In genomic region chr19:18612051-18612771, GRCh38 we compare ENCODE assay signal across 8 cellular contexts. TPM values are rescaled to one million over a fixed set of nuclear protein-coding genes. Genes with fewer than 3 reads are reported as not detected.
A peak's percentile ranks its signal among the peaks of the same experiment; 100 is the strongest.
DNase-seq lines count a peak whose midpoint lies in the region; ATAC-seq and TF ChIP-seq lines count a peak whose summit lies in the region.

No MANE protein-coding gene starts in this region.

- peak overlapping the region; percentile 23 for H2AK9ac ChIP-seq in IMR-90 (replicated peaks; ENCODE audit: low read depth, low read length, poor library complexity)

- TF ChIP-seq CTCF in CD4-positive, alpha-beta T cell (IDR thresholded peaks at IDR 0.05), result no peak
- TF ChIP-seq CTCF in IMR-90 (conservative IDR thresholded peaks at IDR 0.05; ENCODE audit: low read depth, low read length), result no peak

- no peak for TF ChIP-seq POLR2A in IMR-90 (IDR thresholded peaks at IDR 0.05; ENCODE audit: low read depth, low read length)

- H3K27me3 Mint-ChIP-seq in CD4-positive, alpha-beta T cell, result peaks cover 91% of the 10 kb centered on the region

- no peak overlapping the region for H3K14ac ChIP-seq in IMR-90 (replicated peaks; ENCODE audit: low read depth, low read length)

- H2BK15ac ChIP-seq in IMR-90 (ENCODE audit: low read depth, low read length), result no peak overlapping the region

- peaks cover 84% of the 10 kb centered on the region for H3K27me3 ChIP-seq in CD4-positive, alpha-beta T cell (ENCODE audit: control insufficient read depth, insufficient read depth, low read length)
- H3K27me3 ChIP-seq in IMR-90 (ENCODE audit: control insufficient read depth, insufficient read depth, low read length) (peaks cover 65% of the 10 kb centered on the region), neuron (ENCODE audit: insufficient read depth, low read length) (peaks cover 74% of the 10 kb centered on the region)

- POLR2A ChIA-PET in CD4-positive, alpha-beta T cell (lab: Charles Lee), result interaction anchor here (0.7 to 1.8 kb wide), 3 partner anchors 23 to 219 kb away, joined by 3 to 9 read pairs (median 3); partner anchors contain the start of genes REX1BD and UBA52
- POLR2A ChIA-PET in IMR-90 (lab: Charles Lee; ENCODE audit: unreplicated experiment), result no interaction called here

- no peak overlapping the region for H2BK120ac ChIP-seq in IMR-90 (ENCODE audit: low read depth, low read length)

- H4K91ac ChIP-seq in IMR-90 (ENCODE audit: insufficient read depth, low read depth, low read length), result no peak overlapping the region; the same call in 1 of the 2 replicates

- CTCF ChIA-PET in CD4-positive, alpha-beta T cell (lab: Charles Lee), result no interaction called here
- CTCF ChIA-PET in IMR-90 (lab: Yijun Ruan, JAX), result interaction anchor here (0.7 kb wide), 1 partner anchor 18 kb away, joined by 3 read pairs; no protein-coding TSS in a partner anchor

- no TSS peak for BruUV-seq in IMR-90 (replicated peaks; lab: Mats Ljungman, UMichigan)

- no peak overlapping the region for H3K27ac Mint-ChIP-seq in CD4-positive, alpha-beta T cell

- H2BK5ac ChIP-seq in IMR-90 (ENCODE audit: low read depth, low read length, poor library complexity, severe bottlenecking), result no peak overlapping the region

- H3K4me3 ChIP-seq in IMR-90 (ENCODE audit: insufficient read depth, low read depth, low read length) (peak overlapping the region; percentile 69), neuron (ENCODE audit: low read length) (peak overlapping the region; percentile 53)

- H3K36me3 ChIP-seq in IMR-90 (ENCODE audit: control insufficient read depth, insufficient read depth, low read length) (no peaks in the 10 kb centered on the region), neuron (ENCODE audit: insufficient read depth, low read length) (no peaks in the 10 kb centered on the region)

- peak overlapping the region; percentile 76 for H2AK5ac ChIP-seq in IMR-90 (ENCODE audit: low read depth, low read length)

- H3K4me1 Mint-ChIP-seq in CD4-positive, alpha-beta T cell (ENCODE audit: low read depth), result peaks cover 30% of the 10 kb centered on the region

- H4K20me1 ChIP-seq in IMR-90 (ENCODE audit: insufficient read depth, low read length), result peaks cover 4% of the 10 kb centered on the region; the same call in 1 of the 2 replicates

- no peak overlapping the region for H4K5ac ChIP-seq in IMR-90 (ENCODE audit: low read depth, low read length)

- no peaks in the 10 kb centered on the region for H3K36me3 Mint-ChIP-seq in CD4-positive, alpha-beta T cell (ENCODE audit: low read depth)

- H2AFZ ChIP-seq in IMR-90 (replicated peaks; ENCODE audit: low read length, poor library complexity), result peak overlapping the region; percentile 93
- H2AFZ ChIP-seq in neuron (ENCODE audit: low read depth, low read length), result peak overlapping the region; percentile 90

- H3K4me2 ChIP-seq in IMR-90 (ENCODE audit: low read depth, low read length), result peak overlapping the region; percentile 64

- H3K23ac ChIP-seq in IMR-90 (ENCODE audit: low read depth, low read length), result peak overlapping the region; percentile 38; the same call in 1 of the 2 replicates

- no peak overlapping the region for H3K18ac ChIP-seq in IMR-90 (ENCODE audit: low read depth, low read length)

- H3K9ac ChIP-seq in IMR-90 (ENCODE audit: low read depth, low read length), result peak overlapping the region; percentile 41; the same call in 1 of the 2 replicates

- peak overlapping the region; percentile 67 for H3K4me3 Mint-ChIP-seq in CD4-positive, alpha-beta T cell

- H3K79me1 ChIP-seq in IMR-90 (ENCODE audit: low read depth in 1 of 2, low read length in 2 of 2), result no peaks in the 10 kb centered on the region

- no peak overlapping the region for H3K56ac ChIP-seq in IMR-90 (ENCODE audit: extremely low read depth, insufficient read depth, low read length)

- intact Hi-C loops in CD4-positive, alpha-beta T cell (cut with DNase I, micrococcal nuclease), result no loop called here
- intact Hi-C loops in IMR-90 (cut with micrococcal nuclease), result no loop called here

- WGBS in IMR-90 (ENCODE audit: extremely low coverage in 2 of 2, insufficient read length in 1 of 2), 2 experiments, result 1% methylated on average over 13 of the region's 30 CpGs; no CpG with 5 or more reads in 1 of the 2 experiments

- in situ Hi-C loops in IMR-90 (cut with MboI; ENCODE audit: low sequenced_read_pairs), result no loop called here

- no peaks in the 10 kb centered on the region for H3K9me3 Mint-ChIP-seq in CD4-positive, alpha-beta T cell

- dilution Hi-C loops in IMR-90 (cut with HindIII; ENCODE audit: low sequenced_read_pairs, unreplicated experiment), result no loop called here

- H4K8ac ChIP-seq in IMR-90 (ENCODE audit: low read depth in 2 of 2, low read length in 2 of 2), result peak overlapping the region in 1 of 2 experiments; percentile 79; a peak in 1 of 4 replicates

- TF ChIP-seq RAD21 in IMR-90 (IDR thresholded peaks at IDR 0.05; ENCODE audit: low read length), result no peak

- H3K9me1 ChIP-seq in IMR-90 (ENCODE audit: insufficient read depth, low read length), result no peaks in the 10 kb centered on the region

- H3K9me3 ChIP-seq in CD4-positive, alpha-beta T cell (ENCODE audit: control insufficient read depth, low read length), result no peaks in the 10 kb centered on the region
- H3K9me3 ChIP-seq in IMR-90 (ENCODE audit: control insufficient read depth, insufficient read depth, low read length), result peaks cover under 1% of the 10 kb centered on the region; the same call in 1 of the 2 replicates
- H3K9me3 ChIP-seq in neuron (ENCODE audit: low read length), result peaks cover 3% of the 10 kb centered on the region

- H3K27ac ChIP-seq in CD4-positive, alpha-beta T cell (ENCODE audit: low read depth, low read length), result no peak overlapping the region
- H3K27ac ChIP-seq in IMR-90 (ENCODE audit: insufficient read depth, low read length) (no peak overlapping the region), cingulate gyrus (ENCODE audit: low read depth, low read length) (peak overlapping the region; percentile 60)

- no peak for ATAC-seq in CD4-positive, alpha-beta T cell (ENCODE audit: poor library complexity)
- peak; percentile 35 for ATAC-seq in IMR-90 (ENCODE audit: low read depth)

- DNase-seq in CD4-positive, alpha-beta T cell, result no peak
- DNase-seq in IMR-90 (no peak), NCI-H2107 (lab: John Stamatoyannopoulos, UW) (no peak), SKM-1 treated with dmso at 0.1 percent for 144 hours (lab: John Stamatoyannopoulos, UW; ENCODE audit: unreplicated experiment) (no peak), NCI-H1930 (lab: John Stamatoyannopoulos, UW) (no peak)
- no peak for DNase-seq in stimulated activated CD4-positive, alpha-beta T cell treated with anti-CD3 and anti-CD28 coated beads, Interleukin-2, amount 100 ng/mL, for 48 hours

- no peak overlapping the region for H2BK20ac ChIP-seq in IMR-90 (ENCODE audit: low read depth, low read length)

- H3K4ac ChIP-seq in IMR-90 (ENCODE audit: low read depth, low read length), result no peak overlapping the region

- H3K4me1 ChIP-seq in IMR-90 (ENCODE audit: control insufficient read depth, insufficient read depth, low read length), result peaks cover 10% of the 10 kb centered on the region; the same call in 1 of the 2 replicates
- H3K4me1 ChIP-seq in neuron (ENCODE audit: insufficient read depth, low read length), result peaks cover 36% of the 10 kb centered on the region

TF ChIP-seq in IMR-90, 13 proteins besides CTCF, POLR2A, EP300 and RAD21 (continues in another document):
- TF ChIP-seq MAFK (IDR thresholded peaks at IDR 0.05; ENCODE audit: low read depth, low read length) (no peak), USF2 (IDR thresholded peaks at IDR 0.05; ENCODE audit: low read depth, low read length) (no peak), MAZ (IDR thresholded peaks at IDR 0.05; ENCODE audit: borderline replicate concordance, low read depth, low read length) (no peak), CHD1 (IDR thresholded peaks at IDR 0.05; ENCODE audit: low read depth, low read length) (no peak), BHLHE40 (IDR thresholded peaks at IDR 0.05; ENCODE audit: low read depth, low read length) (no peak)

RNA-seq across cellular contexts. Expression of gene TMEM59L, which starts 0.5 kb away (rescaled TPM):
- under 1 TPM; 0.25 to 0.27 TPM for total RNA-seq in CD4-positive, alpha-beta T cell
- under 0.01 and 0.28 TPM in 2 replicates for total RNA-seq in IMR-90 (2012; rRNA removed)
- polyA plus RNA-seq in IMR-90 (2012; rRNA removed), result 5.9 and 6.1 TPM in 2 replicates
- polyA plus RNA-seq in IMR-90 (2012; cell fraction: cytosol; rRNA removed), result 5.6 and 9.7 TPM in 2 replicates
- 21.2 and 55.5 TPM in 2 replicates for polyA plus RNA-seq in IMR-90 (2012; cell fraction: nucleus; rRNA removed; ENCODE audit: low replicate concordance)

RNA-seq across cellular contexts. Expression of gene CRLF1, which starts 5.6 kb away (rescaled TPM):
- not detected for total RNA-seq in CD4-positive, alpha-beta T cell
- 0.18 and 0.28 TPM in 2 replicates for total RNA-seq in IMR-90 (2012; rRNA removed)
- 3.0 and 3.1 TPM in 2 replicates for polyA plus RNA-seq in IMR-90 (2012; rRNA removed)
- 3.2 TPM in 2 replicates for polyA plus RNA-seq in IMR-90 (2012; cell fraction: cytosol; rRNA removed)
- 0.38 and 2.1 TPM in 2 replicates for polyA plus RNA-seq in IMR-90 (2012; cell fraction: nucleus; rRNA removed; ENCODE audit: low replicate concordance)

RNA-seq across cellular contexts. Expression of gene REX1BD, which starts 23.6 kb away (rescaled TPM):
- 10 to 100 TPM; 88.4 to 88.9 TPM for total RNA-seq in CD4-positive, alpha-beta T cell
- total RNA-seq in IMR-90 (2012; rRNA removed), result 14.2 and 19.2 TPM in 2 replicates
- polyA plus RNA-seq in IMR-90 (2012; rRNA removed), result 44.6 and 68.7 TPM in 2 replicates
- 147 and 160 TPM in 2 replicates for polyA plus RNA-seq in IMR-90 (2012; cell fraction: cytosol; rRNA removed)
- polyA plus RNA-seq in IMR-90 (2012; cell fraction: nucleus; rRNA removed; ENCODE audit: low replicate concordance), result 295 and 606 TPM in 2 replicates

RNA-seq across cellular contexts. Expression of gene KLHL26, which starts 24.6 kb away (rescaled TPM):
- total RNA-seq in CD4-positive, alpha-beta T cell, result 10 to 100 TPM; 13.7 to 19.0 TPM
- 0.28 and 2.2 TPM in 2 replicates for total RNA-seq in IMR-90 (2012; rRNA removed)
- 4.7 and 5.8 TPM in 2 replicates for polyA plus RNA-seq in IMR-90 (2012; rRNA removed)
- 1.9 and 3.3 TPM in 2 replicates for polyA plus RNA-seq in IMR-90 (2012; cell fraction: cytosol; rRNA removed)
- polyA plus RNA-seq in IMR-90 (2012; cell fraction: nucleus; rRNA removed; ENCODE audit: low replicate concordance), result 2.6 and 6.8 TPM in 2 replicates

RNA-seq across cellular contexts. Expression of gene UBA52, which starts 40.6 kb away (rescaled TPM):
- 1,000 to 10,000 TPM; 2,255 to 2,378 TPM for total RNA-seq in CD4-positive, alpha-beta T cell
- 1,030 and 1,144 TPM in 2 replicates for total RNA-seq in IMR-90 (2012; rRNA removed)
- polyA plus RNA-seq in IMR-90 (2012; rRNA removed), result 2,778 and 3,008 TPM in 2 replicates
- 3,160 and 3,447 TPM in 2 replicates for polyA plus RNA-seq in IMR-90 (2012; cell fraction: cytosol; rRNA removed)
- 792 and 822 TPM in 2 replicates for polyA plus RNA-seq in IMR-90 (2012; cell fraction: nucleus; rRNA removed; ENCODE audit: low replicate concordance)
